1 cellular context compared by ENCODE assay signal in the genomic region with DNA sequence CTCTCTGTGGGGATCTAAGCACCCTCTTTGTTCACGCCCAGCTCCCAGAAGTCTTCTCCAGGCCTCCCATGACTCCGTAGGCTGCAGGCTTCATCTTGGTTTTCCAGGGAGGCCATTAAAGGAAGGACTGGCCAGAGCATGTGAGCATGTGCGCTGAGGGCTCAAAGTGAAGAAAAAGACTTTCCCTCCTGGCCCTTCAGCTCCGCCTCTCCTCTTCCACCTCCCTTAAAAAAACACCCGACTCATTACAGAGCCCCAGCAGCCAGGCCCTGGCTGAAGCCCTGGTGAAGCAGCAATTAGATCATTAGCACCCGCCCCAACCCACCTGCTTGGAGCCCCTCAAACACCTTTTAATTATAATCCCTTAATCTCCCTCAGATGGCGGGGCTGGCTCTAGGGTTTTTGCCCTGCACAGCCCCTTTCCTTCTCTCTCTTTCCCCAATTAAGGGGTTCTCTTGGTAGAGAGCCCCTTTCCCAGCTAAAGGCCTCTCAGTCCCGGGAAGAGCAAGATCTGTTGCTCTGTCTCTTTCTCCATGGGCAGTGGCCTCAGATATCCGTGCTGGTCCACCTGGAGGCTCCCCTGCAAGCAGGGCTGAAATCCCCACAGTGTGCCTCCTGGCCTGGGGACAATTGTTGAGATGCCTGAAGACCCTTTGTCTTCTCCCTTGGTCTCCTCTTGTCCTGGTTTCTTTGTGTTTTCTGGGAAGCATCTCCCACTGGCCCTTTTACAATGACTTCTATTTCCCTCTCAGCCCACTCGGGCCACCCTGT.
TF ChIP-seq lines count a peak whose summit lies in the region.

No MANE protein-coding gene starts in this region.

TF ChIP-seq in K562, 482 proteins besides CTCF, POLR2A, EP300 and RAD21 (continued from another document and continues in another):
- TF ChIP-seq, protein P1, sequence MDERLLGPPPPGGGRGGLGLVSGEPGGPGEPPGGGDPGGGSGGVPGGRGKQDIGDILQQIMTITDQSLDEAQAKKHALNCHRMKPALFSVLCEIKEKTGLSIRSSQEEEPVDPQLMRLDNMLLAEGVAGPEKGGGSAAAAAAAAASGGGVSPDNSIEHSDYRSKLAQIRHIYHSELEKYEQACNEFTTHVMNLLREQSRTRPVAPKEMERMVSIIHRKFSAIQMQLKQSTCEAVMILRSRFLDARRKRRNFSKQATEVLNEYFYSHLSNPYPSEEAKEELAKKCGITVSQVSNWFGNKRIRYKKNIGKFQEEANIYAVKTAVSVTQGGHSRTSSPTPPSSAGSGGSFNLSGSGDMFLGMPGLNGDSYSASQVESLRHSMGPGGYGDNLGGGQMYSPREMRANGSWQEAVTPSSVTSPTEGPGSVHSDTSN (CRISPR knock-in tag; IDR thresholded peaks at IDR 0.05; ENCODE audit: low read depth) = no peak
- TF ChIP-seq, protein P1 (tag; conservative IDR thresholded peaks at IDR 0.05; ENCODE audit: low read depth) = no peak
- no peak for TF ChIP-seq BMI1 (IDR thresholded peaks at IDR 0.05; ENCODE audit: low read length)
- TF ChIP-seq NFATC3 (IDR thresholded peaks at IDR 0.05) = no peak
- TF ChIP-seq, protein P2, sequence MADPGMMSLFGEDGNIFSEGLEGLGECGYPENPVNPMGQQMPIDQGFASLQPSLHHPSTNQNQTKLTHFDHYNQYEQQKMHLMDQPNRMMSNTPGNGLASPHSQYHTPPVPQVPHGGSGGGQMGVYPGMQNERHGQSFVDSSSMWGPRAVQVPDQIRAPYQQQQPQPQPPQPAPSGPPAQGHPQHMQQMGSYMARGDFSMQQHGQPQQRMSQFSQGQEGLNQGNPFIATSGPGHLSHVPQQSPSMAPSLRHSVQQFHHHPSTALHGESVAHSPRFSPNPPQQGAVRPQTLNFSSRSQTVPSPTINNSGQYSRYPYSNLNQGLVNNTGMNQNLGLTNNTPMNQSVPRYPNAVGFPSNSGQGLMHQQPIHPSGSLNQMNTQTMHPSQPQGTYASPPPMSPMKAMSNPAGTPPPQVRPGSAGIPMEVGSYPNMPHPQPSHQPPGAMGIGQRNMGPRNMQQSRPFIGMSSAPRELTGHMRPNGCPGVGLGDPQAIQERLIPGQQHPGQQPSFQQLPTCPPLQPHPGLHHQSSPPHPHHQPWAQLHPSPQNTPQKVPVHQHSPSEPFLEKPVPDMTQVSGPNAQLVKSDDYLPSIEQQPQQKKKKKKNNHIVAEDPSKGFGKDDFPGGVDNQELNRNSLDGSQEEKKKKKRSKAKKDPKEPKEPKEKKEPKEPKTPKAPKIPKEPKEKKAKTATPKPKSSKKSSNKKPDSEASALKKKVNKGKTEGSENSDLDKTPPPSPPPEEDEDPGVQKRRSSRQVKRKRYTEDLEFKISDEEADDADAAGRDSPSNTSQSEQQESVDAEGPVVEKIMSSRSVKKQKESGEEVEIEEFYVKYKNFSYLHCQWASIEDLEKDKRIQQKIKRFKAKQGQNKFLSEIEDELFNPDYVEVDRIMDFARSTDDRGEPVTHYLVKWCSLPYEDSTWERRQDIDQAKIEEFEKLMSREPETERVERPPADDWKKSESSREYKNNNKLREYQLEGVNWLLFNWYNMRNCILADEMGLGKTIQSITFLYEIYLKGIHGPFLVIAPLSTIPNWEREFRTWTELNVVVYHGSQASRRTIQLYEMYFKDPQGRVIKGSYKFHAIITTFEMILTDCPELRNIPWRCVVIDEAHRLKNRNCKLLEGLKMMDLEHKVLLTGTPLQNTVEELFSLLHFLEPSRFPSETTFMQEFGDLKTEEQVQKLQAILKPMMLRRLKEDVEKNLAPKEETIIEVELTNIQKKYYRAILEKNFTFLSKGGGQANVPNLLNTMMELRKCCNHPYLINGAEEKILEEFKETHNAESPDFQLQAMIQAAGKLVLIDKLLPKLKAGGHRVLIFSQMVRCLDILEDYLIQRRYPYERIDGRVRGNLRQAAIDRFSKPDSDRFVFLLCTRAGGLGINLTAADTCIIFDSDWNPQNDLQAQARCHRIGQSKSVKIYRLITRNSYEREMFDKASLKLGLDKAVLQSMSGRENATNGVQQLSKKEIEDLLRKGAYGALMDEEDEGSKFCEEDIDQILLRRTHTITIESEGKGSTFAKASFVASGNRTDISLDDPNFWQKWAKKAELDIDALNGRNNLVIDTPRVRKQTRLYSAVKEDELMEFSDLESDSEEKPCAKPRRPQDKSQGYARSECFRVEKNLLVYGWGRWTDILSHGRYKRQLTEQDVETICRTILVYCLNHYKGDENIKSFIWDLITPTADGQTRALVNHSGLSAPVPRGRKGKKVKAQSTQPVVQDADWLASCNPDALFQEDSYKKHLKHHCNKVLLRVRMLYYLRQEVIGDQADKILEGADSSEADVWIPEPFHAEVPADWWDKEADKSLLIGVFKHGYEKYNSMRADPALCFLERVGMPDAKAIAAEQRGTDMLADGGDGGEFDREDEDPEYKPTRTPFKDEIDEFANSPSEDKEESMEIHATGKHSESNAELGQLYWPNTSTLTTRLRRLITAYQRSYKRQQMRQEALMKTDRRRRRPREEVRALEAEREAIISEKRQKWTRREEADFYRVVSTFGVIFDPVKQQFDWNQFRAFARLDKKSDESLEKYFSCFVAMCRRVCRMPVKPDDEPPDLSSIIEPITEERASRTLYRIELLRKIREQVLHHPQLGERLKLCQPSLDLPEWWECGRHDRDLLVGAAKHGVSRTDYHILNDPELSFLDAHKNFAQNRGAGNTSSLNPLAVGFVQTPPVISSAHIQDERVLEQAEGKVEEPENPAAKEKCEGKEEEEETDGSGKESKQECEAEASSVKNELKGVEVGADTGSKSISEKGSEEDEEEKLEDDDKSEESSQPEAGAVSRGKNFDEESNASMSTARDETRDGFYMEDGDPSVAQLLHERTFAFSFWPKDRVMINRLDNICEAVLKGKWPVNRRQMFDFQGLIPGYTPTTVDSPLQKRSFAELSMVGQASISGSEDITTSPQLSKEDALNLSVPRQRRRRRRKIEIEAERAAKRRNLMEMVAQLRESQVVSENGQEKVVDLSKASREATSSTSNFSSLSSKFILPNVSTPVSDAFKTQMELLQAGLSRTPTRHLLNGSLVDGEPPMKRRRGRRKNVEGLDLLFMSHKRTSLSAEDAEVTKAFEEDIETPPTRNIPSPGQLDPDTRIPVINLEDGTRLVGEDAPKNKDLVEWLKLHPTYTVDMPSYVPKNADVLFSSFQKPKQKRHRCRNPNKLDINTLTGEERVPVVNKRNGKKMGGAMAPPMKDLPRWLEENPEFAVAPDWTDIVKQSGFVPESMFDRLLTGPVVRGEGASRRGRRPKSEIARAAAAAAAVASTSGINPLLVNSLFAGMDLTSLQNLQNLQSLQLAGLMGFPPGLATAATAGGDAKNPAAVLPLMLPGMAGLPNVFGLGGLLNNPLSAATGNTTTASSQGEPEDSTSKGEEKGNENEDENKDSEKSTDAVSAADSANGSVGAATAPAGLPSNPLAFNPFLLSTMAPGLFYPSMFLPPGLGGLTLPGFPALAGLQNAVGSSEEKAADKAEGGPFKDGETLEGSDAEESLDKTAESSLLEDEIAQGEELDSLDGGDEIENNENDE (IDR thresholded peaks at IDR 0.05; ENCODE audit: low read depth, low read length) = no peak
- TF ChIP-seq, protein P3, sequence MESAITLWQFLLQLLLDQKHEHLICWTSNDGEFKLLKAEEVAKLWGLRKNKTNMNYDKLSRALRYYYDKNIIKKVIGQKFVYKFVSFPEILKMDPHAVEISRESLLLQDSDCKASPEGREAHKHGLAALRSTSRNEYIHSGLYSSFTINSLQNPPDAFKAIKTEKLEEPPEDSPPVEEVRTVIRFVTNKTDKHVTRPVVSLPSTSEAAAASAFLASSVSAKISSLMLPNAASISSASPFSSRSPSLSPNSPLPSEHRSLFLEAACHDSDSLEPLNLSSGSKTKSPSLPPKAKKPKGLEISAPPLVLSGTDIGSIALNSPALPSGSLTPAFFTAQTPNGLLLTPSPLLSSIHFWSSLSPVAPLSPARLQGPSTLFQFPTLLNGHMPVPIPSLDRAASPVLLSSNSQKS (CRISPR knock-in tag; IDR thresholded peaks at IDR 0.05) = no peak
- TF ChIP-seq ZNF3 (CRISPR knock-in tag; IDR thresholded peaks at IDR 0.05) = no peak
- TF ChIP-seq, protein P4, sequence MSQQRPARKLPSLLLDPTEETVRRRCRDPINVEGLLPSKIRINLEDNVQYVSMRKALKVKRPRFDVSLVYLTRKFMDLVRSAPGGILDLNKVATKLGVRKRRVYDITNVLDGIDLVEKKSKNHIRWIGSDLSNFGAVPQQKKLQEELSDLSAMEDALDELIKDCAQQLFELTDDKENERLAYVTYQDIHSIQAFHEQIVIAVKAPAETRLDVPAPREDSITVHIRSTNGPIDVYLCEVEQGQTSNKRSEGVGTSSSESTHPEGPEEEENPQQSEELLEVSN (IDR thresholded peaks at IDR 0.05; ENCODE audit: borderline replicate concordance in 1 of 2, extremely low read depth in 1 of 2, insufficient read depth in 1 of 2, insufficient read length in 1 of 2, low read depth in 1 of 2, low read length in 1 of 2, poor library complexity in 1 of 2, severe bottlenecking in 1 of 2) = peak; percentile 25 to 89
- TF ChIP-seq ZNF224 (CRISPR knock-in tag; IDR thresholded peaks at IDR 0.05) = no peak
- TF ChIP-seq CREM (IDR thresholded peaks at IDR 0.05; ENCODE audit: low read depth) = no peak
- TF ChIP-seq, protein P5, sequence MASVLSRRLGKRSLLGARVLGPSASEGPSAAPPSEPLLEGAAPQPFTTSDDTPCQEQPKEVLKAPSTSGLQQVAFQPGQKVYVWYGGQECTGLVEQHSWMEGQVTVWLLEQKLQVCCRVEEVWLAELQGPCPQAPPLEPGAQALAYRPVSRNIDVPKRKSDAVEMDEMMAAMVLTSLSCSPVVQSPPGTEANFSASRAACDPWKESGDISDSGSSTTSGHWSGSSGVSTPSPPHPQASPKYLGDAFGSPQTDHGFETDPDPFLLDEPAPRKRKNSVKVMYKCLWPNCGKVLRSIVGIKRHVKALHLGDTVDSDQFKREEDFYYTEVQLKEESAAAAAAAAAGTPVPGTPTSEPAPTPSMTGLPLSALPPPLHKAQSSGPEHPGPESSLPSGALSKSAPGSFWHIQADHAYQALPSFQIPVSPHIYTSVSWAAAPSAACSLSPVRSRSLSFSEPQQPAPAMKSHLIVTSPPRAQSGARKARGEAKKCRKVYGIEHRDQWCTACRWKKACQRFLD (CRISPR knock-in tag; IDR thresholded peaks at IDR 0.05) = no peak
- TF ChIP-seq SUPT5H (IDR thresholded peaks at IDR 0.05) = no peak
- TF ChIP-seq RBBP5 (IDR thresholded peaks at IDR 0.05; ENCODE audit: borderline replicate concordance, insufficient read depth, low read length, poor library complexity, severe bottlenecking) = no peak
- TF ChIP-seq CHD1 (IDR thresholded peaks at IDR 0.05; ENCODE audit: low read length) = no peak
- no peak for TF ChIP-seq RHOXF2B (CRISPR knock-in tag; conservative IDR thresholded peaks at IDR 0.05)
- TF ChIP-seq, protein P6, sequence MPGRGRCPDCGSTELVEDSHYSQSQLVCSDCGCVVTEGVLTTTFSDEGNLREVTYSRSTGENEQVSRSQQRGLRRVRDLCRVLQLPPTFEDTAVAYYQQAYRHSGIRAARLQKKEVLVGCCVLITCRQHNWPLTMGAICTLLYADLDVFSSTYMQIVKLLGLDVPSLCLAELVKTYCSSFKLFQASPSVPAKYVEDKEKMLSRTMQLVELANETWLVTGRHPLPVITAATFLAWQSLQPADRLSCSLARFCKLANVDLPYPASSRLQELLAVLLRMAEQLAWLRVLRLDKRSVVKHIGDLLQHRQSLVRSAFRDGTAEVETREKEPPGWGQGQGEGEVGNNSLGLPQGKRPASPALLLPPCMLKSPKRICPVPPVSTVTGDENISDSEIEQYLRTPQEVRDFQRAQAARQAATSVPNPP (IDR thresholded peaks at IDR 0.05; ENCODE audit: borderline replicate concordance, insufficient read depth, insufficient read length) = no peak
- TF ChIP-seq SAFB (IDR thresholded peaks at IDR 0.05; ENCODE audit: borderline replicate concordance, low read depth, low read length) = no peak
- TF ChIP-seq, protein P7, sequence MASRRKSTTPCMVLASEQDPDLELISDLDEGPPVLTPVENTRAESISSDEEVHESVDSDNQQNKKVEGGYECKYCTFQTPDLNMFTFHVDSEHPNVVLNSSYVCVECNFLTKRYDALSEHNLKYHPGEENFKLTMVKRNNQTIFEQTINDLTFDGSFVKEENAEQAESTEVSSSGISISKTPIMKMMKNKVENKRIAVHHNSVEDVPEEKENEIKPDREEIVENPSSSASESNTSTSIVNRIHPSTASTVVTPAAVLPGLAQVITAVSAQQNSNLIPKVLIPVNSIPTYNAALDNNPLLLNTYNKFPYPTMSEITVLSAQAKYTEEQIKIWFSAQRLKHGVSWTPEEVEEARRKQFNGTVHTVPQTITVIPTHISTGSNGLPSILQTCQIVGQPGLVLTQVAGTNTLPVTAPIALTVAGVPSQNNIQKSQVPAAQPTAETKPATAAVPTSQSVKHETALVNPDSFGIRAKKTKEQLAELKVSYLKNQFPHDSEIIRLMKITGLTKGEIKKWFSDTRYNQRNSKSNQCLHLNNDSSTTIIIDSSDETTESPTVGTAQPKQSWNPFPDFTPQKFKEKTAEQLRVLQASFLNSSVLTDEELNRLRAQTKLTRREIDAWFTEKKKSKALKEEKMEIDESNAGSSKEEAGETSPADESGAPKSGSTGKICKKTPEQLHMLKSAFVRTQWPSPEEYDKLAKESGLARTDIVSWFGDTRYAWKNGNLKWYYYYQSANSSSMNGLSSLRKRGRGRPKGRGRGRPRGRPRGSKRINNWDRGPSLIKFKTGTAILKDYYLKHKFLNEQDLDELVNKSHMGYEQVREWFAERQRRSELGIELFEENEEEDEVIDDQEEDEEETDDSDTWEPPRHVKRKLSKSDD (conservative IDR thresholded peaks at IDR 0.05; ENCODE audit: low read length) = no peak
- no peak for TF ChIP-seq ZZZ3 (IDR thresholded peaks at IDR 0.05)
- TF ChIP-seq ZNF431 (CRISPR knock-in tag; IDR thresholded peaks at IDR 0.05) = no peak
- no peak for TF ChIP-seq PRPF4 (IDR thresholded peaks at IDR 0.05; ENCODE audit: insufficient read depth, low read depth, low read length, poor library complexity, severe bottlenecking)
- TF ChIP-seq, protein P8, sequence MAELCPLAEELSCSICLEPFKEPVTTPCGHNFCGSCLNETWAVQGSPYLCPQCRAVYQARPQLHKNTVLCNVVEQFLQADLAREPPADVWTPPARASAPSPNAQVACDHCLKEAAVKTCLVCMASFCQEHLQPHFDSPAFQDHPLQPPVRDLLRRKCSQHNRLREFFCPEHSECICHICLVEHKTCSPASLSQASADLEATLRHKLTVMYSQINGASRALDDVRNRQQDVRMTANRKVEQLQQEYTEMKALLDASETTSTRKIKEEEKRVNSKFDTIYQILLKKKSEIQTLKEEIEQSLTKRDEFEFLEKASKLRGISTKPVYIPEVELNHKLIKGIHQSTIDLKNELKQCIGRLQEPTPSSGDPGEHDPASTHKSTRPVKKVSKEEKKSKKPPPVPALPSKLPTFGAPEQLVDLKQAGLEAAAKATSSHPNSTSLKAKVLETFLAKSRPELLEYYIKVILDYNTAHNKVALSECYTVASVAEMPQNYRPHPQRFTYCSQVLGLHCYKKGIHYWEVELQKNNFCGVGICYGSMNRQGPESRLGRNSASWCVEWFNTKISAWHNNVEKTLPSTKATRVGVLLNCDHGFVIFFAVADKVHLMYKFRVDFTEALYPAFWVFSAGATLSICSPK (IDR thresholded peaks at IDR 0.05; ENCODE audit: borderline replicate concordance) = no peak
- TF ChIP-seq TRIM24 (IDR thresholded peaks at IDR 0.05) = no peak
- no peak for TF ChIP-seq POLR2AphosphoS2 (IDR thresholded peaks at IDR 0.05; ENCODE audit: low read length)
